In the genomic region with DNA sequence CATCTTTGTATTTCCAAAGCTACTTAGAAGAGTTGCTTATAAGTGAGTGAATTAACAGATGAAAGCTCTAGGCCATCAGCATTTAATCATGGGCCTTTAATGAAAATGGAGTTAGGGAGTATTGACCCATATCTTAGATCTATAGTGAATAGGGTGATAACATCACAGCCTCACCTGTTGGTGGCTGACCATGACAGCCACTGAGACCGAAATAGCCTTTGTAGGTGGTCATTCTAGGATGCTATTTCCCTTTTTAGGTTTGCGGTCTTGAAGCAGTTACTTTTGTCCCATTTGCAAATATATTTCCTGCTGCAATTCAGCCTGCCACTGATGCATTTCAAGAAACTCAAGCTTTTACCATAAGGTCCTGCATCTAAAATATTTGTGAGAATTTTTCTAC, we compare ENCODE assay signal across 19 cellular contexts.
"Had no signal": no experiment of that assay in that cellular context is flagged by ENCODE, and none has a peak within 500 bp of the region (broad histone marks: within the 10 kb centered on the region; RNA-seq: fewer than 3 reads in every experiment).

No MANE protein-coding gene starts in this region.

- H3K36me3 ChIP-seq: gastroesophageal sphincter, thoracic aorta, upper lobe of right lung had no signal

- H3K27ac ChIP-seq: coronary artery, epithelial cell of prostate, gastroesophageal sphincter, thoracic aorta, upper lobe of right lung had no signal

- H3K4me3 ChIP-seq: coronary artery, gastroesophageal sphincter, thoracic aorta, upper lobe of right lung had no signal

- H3K9me3 ChIP-seq: gastroesophageal sphincter, thoracic aorta, upper lobe of right lung had no signal

- ATAC-seq: activated T-cell treated with anti-CD3 and anti-CD28 coated beads, Interleukin-2, amount 50 U/mL, for 72 hours; gastroesophageal sphincter; left cardiac atrium; natural killer cell; stimulated activated naive B cell treated with anti-CD40 and anti-IgM and Interleukin-4, amounts not matched to agents 10 μg/mL and 1 μg/mL and 100 μg/mL, for 72 hours; upper lobe of right lung had no signal

- H3K27me3 ChIP-seq: gastroesophageal sphincter, upper lobe of right lung had no signal

- H3K4me1 ChIP-seq: gastroesophageal sphincter, upper lobe of right lung had no signal

- DNase-seq: activated CD4-positive, alpha-beta memory T cell treated with anti-CD3 and anti-CD28 coated beads, Interleukin-2, amount 10 ng/mL, durations not matched to agents 7 days and 5 days; activated CD4-positive, alpha-beta T cell treated with anti-CD3 and anti-CD28 coated beads, Interleukin-2, amount 10 ng/mL, durations not matched to agents 24 days and 14 days; activated effector memory CD4-positive, alpha-beta T cell treated with Interleukin-2 at 50 U/mL for 16 hours; activated naive CD4-positive, alpha-beta T cell treated with anti-CD3 and anti-CD28 coated beads for 36 hours; activated T-cell treated with anti-CD3 and anti-CD28 coated beads, Interleukin-2, amount 50 U/mL, for 72 hours; amygdala; head of caudate nucleus; hypothalamus; left cardiac atrium; midbrain; natural killer cell; stimulated activated CD4-positive, alpha-beta T cell treated with anti-CD3 and anti-CD28 coated beads, Interleukin-2, amount 100 ng/mL, for 48 hours; stimulated activated CD8-positive, alpha-beta memory T cell treated with anti-CD3 and anti-CD28 coated beads, Interleukin-4, amount 100 ng/mL, for 48 hours; stimulated activated naive B cell treated with anti-CD40 and anti-IgM and Interleukin-4, amounts not matched to agents 10 μg/mL and 1 μg/mL and 100 μg/mL, for 72 hours; upper lobe of right lung had no signal
